Comparison of ENCODE assay signal across 31 cellular contexts in the genomic region with DNA sequence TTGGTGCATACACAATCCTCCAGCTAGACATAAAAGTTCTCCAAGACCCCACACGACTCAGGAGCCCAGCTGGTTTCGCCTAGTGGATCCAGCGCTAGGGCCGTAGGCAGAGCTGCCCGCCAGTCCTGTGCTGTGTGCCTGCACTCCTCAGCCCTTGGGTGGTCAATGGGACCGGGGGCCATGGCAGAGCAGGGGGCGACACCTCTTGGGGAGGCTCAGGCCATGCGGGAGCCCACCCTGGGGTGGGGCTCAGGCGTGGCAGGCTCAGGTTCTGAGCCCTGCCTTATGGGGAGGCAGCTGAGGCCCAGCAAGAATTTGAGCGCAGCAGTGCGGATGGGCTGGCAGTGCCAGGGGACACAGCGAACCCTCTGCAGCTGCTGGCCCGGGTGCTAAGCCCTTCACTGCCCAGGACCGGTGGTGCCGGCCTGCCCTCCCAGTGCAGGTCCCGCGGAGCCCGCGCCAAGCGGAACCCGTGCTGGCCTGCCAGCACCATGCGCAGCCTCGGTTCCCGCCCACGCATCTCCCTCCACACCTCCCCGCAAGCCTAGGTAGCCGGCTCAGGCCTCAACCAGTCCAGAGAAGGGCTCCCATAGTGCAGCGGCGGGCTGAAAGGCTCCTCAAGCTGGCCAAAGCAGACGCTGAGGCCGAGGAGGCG.
"Had no signal": no experiment of that assay in that cellular context is flagged by ENCODE, and none has a peak within 500 bp of the region (broad histone marks: within the 10 kb centered on the region; RNA-seq: fewer than 3 reads in every experiment).

No MANE protein-coding gene starts in this region.

- H3K4me1 Mint-ChIP-seq: activated T-helper 17 cell treated with anti-CD3 and anti-CD28 coated beads, Interleukin-2, amount 50 U/mL, for 72 hours; immature natural killer cell had no signal

- H3K9me3 ChIP-seq: adrenal gland, ascending aorta, mucosa of descending colon, pancreas, prostate gland, thoracic aorta, vagina had no signal

- H3K27ac Mint-ChIP-seq: activated CD8-positive, alpha-beta T cell treated with anti-CD3 and anti-CD28 coated beads for 36 hours; activated naive CD4-positive, alpha-beta T cell treated with anti-CD3 and anti-CD28 coated beads, Interleukin-2, amount 50 U/mL, for 72 hours; activated T-helper 17 cell treated with anti-CD3 and anti-CD28 coated beads, Interleukin-2, amount 50 U/mL, for 72 hours; brain; endodermal cell; immature natural killer cell had no signal

- H3K4me1 ChIP-seq: adrenal gland, ascending aorta, pancreas, prostate gland, vagina had no signal

- H3K27ac ChIP-seq: adrenal gland, ascending aorta, cardiac muscle cell, pancreas, prostate gland, skin epidermis, thoracic aorta, vagina had no signal

- H3K4me3 ChIP-seq: adrenal gland, ascending aorta, cardiac muscle cell, mucosa of descending colon, pancreas, prostate gland, skin epidermis, thoracic aorta, vagina had no signal

- H3K4me3 Mint-ChIP-seq: activated CD8-positive, alpha-beta T cell treated with anti-CD3 and anti-CD28 coated beads for 36 hours; activated T-cell treated with anti-CD3 and anti-CD28 coated beads, Interleukin-2, amount 50 U/mL, for 4 hours; activated T-helper 17 cell treated with anti-CD3 and anti-CD28 coated beads, Interleukin-2, amount 50 U/mL, for 72 hours; brain; endodermal cell; immature natural killer cell had no signal

- ATAC-seq: activated CD8-positive, alpha-beta T cell treated with anti-CD3 and anti-CD28 coated beads for 36 hours; activated naive CD4-positive, alpha-beta T cell treated with anti-CD3 and anti-CD28 coated beads, Interleukin-2, amount 50 U/mL, for 72 hours; activated T-cell treated with anti-CD3 and anti-CD28 coated beads, Interleukin-2, amount 50 U/mL, for 4 hours; activated T-helper 17 cell treated with anti-CD3 and anti-CD28 coated beads, Interleukin-2, amount 50 U/mL, for 72 hours; esophagus mucosa; left lobe of liver; mucosa of descending colon; pancreas; sciatic nerve had no signal

- H3K27me3 Mint-ChIP-seq: activated CD8-positive, alpha-beta T cell treated with anti-CD3 and anti-CD28 coated beads for 36 hours; activated T-helper 17 cell treated with anti-CD3 and anti-CD28 coated beads, Interleukin-2, amount 50 U/mL, for 72 hours had no signal

- DNase-seq: activated CD4-positive, alpha-beta T cell treated with anti-CD3 and anti-CD28 coated beads for 1 hour; activated CD4-positive, alpha-beta T cell treated with anti-CD3 and anti-CD28 coated beads, Interleukin-2, amount 50 U/mL, for 1 hour; activated CD8-positive, alpha-beta T cell treated with anti-CD3 and anti-CD28 coated beads for 36 hours; activated naive CD4-positive, alpha-beta T cell; activated T-cell treated with anti-CD3 and anti-CD28 coated beads, Interleukin-2, amount 50 U/mL, for 4 hours; adrenal gland; cortex of kidney; endodermal cell; foreskin fibroblast; head of caudate nucleus; immature natural killer cell; nucleus accumbens; retina; stimulated activated CD4-positive, alpha-beta T cell treated with anti-CD3 and anti-CD28 coated beads, Interleukin-1b, Interleukin-23, amount 100 ng/mL, for 48 hours; stimulated activated naive CD4-positive, alpha-beta T cell; T-helper 2 cell; trophoblast cell had no signal

- H3K27me3 ChIP-seq: adrenal gland, ascending aorta, cardiac muscle cell, pancreas, vagina had no signal

- H3K9me3 Mint-ChIP-seq: activated CD8-positive, alpha-beta T cell treated with anti-CD3 and anti-CD28 coated beads for 36 hours; activated T-cell treated with anti-CD3 and anti-CD28 coated beads, Interleukin-2, amount 50 U/mL, for 4 hours; activated T-helper 17 cell treated with anti-CD3 and anti-CD28 coated beads, Interleukin-2, amount 50 U/mL, for 72 hours had no signal

- H3K36me3 Mint-ChIP-seq: activated naive CD4-positive, alpha-beta T cell treated with anti-CD3 and anti-CD28 coated beads, Interleukin-2, amount 50 U/mL, for 72 hours; brain; immature natural killer cell had no signal

- H3K36me3 ChIP-seq: adrenal gland, ascending aorta, cardiac muscle cell, pancreas, prostate gland, thoracic aorta, vagina had no signal
